Comparison of ENCODE assay signal across 1 cellular context in the genomic region with DNA sequence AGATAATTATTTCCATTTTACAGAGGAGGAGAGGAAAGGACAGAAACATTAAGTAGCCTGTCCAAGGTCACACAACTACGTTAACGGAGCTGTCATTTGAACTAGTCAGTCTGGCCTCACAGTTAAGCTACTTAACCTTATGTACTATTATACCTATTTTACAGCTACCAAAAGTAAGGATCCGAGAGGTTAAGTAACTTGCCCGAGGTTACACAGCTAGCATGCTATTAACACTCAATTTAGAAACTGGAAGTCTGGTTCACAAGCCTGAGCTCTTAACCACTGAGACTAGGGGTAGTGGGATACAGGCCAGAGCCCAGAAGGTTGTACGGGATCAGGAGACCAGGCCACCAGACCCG.
TF ChIP-seq lines count a peak whose summit lies in the region.

No MANE protein-coding gene starts in this region.

TF ChIP-seq in HepG2, 621 proteins besides CTCF, POLR2A, EP300 and RAD21:
- 0 out of 2 replicates have a peak, but pooled peaks have one; percentile 3 for TF ChIP-seq ZNF431 (CRISPR knock-in tag; IDR thresholded peaks at IDR 0.05; ENCODE audit: borderline replicate concordance, low read depth)
- peak; percentile 38; the same call in 1 of the 2 replicates for TF ChIP-seq CHD4 (IDR thresholded peaks at IDR 0.05; ENCODE audit: borderline replicate concordance, low read length)
- TF ChIP-seq, protein P1, sequence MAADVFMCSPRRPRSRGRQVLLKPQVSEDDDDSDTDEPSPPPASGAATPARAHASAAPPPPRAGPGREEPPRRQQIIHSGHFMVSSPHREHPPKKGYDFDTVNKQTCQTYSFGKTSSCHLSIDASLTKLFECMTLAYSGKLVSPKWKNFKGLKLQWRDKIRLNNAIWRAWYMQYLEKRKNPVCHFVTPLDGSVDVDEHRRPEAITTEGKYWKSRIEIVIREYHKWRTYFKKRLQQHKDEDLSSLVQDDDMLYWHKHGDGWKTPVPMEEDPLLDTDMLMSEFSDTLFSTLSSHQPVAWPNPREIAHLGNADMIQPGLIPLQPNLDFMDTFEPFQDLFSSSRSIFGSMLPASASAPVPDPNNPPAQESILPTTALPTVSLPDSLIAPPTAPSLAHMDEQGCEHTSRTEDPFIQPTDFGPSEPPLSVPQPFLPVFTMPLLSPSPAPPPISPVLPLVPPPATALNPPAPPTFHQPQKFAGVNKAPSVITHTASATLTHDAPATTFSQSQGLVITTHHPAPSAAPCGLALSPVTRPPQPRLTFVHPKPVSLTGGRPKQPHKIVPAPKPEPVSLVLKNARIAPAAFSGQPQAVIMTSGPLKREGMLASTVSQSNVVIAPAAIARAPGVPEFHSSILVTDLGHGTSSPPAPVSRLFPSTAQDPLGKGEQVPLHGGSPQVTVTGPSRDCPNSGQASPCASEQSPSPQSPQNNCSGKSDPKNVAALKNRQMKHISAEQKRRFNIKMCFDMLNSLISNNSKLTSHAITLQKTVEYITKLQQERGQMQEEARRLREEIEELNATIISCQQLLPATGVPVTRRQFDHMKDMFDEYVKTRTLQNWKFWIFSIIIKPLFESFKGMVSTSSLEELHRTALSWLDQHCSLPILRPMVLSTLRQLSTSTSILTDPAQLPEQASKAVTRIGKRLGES (CRISPR knock-in tag; IDR thresholded peaks at IDR 0.05; ENCODE audit: borderline replicate concordance) = no peak
- peak; percentile 57 for TF ChIP-seq ZMYM3 (CRISPR knock-in tag; IDR thresholded peaks at IDR 0.05)
- no peak for TF ChIP-seq ZNF10 (CRISPR knock-in tag; IDR thresholded peaks at IDR 0.05; ENCODE audit: borderline replicate concordance, low read depth)
